20 cellular contexts compared by ENCODE assay signal in genomic region chr2:180130403-180130802, GRCh38.
A peak's percentile ranks its signal among the peaks of the same experiment; 100 is the strongest.
DNase-seq lines count a peak whose midpoint lies in the region; TF ChIP-seq lines count a peak whose summit lies in the region.
"Had no signal": no experiment of that assay in that cellular context is flagged by ENCODE, and none has a peak within 500 bp of the region (broad histone marks: within the 10 kb centered on the region; RNA-seq: fewer than 3 reads in every experiment).

No MANE protein-coding gene starts in this region.

- TF ChIP-seq CTCF in MCF 10A (IDR thresholded peaks at IDR 0.05; ENCODE audit: unreplicated experiment) (no peak), breast epithelium (IDR thresholded peaks at IDR 0.05) (no peak), fibroblast of mammary gland (conservative IDR thresholded peaks at IDR 0.05; ENCODE audit: control insufficient read depth, insufficient read depth, low read depth, low read length) (no peak), MM.1S (IDR thresholded peaks at IDR 0.05; ENCODE audit: low read length) (no peak)

- no peak overlapping the region for H3K27ac ChIP-seq in breast epithelium
- no peak overlapping the region for H3K27ac ChIP-seq in MM.1S (ENCODE audit: low read length)
- no peak overlapping the region for H3K27ac ChIP-seq in CD8-positive, alpha-beta memory T cell (ENCODE audit: low read depth, low read length)

- no peaks in the 10 kb centered on the region for H3K27me3 ChIP-seq in breast epithelium
- no peaks in the 10 kb centered on the region for H3K27me3 ChIP-seq in MM.1S (replicated peaks; ENCODE audit: insufficient read depth, low read length)
- no peaks in the 10 kb centered on the region for H3K27me3 ChIP-seq in CD8-positive, alpha-beta memory T cell (ENCODE audit: insufficient read depth, low read length, poor library complexity, severe bottlenecking)

- H3K9me3 ChIP-seq in breast epithelium (no peaks in the 10 kb centered on the region), MM.1S (replicated peaks; ENCODE audit: insufficient read depth, low read length) (no peaks in the 10 kb centered on the region)
- no peaks in the 10 kb centered on the region for H3K9me3 ChIP-seq in CD8-positive, alpha-beta memory T cell (ENCODE audit: low read length)

- H4K20me1 ChIP-seq in MM.1S (ENCODE audit: insufficient read depth, low read length) = no peaks in the 10 kb centered on the region

- H3K4me2 ChIP-seq in MM.1S (ENCODE audit: low read depth, low read length) = no peak overlapping the region

- no peak overlapping the region for H3K4me3 ChIP-seq in breast epithelium
- no peak overlapping the region for H3K4me3 ChIP-seq in fibroblast of mammary gland (ENCODE audit: control insufficient read depth, low read depth, low read length)
- H3K4me3 ChIP-seq in MM.1S (ENCODE audit: low read length) = no peak overlapping the region
- no peak overlapping the region for H3K4me3 ChIP-seq in CD8-positive, alpha-beta memory T cell (ENCODE audit: low read length)

- no peak for TF ChIP-seq POLR2A in breast epithelium (IDR thresholded peaks at IDR 0.05)

- no peaks in the 10 kb centered on the region for H3K9me3 Mint-ChIP-seq in MCF 10A (ENCODE audit: unreplicated experiment)
- H3K9me3 Mint-ChIP-seq in CD8-positive, alpha-beta memory T cell = no peaks in the 10 kb centered on the region
- H3K9me3 Mint-ChIP-seq: activated naive CD8-positive, alpha-beta T cell treated with anti-CD3 and anti-CD28 coated beads, Interleukin-2, amount 10 ng/mL, durations not matched to agents 7 days and 5 days; activated T-cell treated with anti-CD3 and anti-CD28 coated beads, Interleukin-2, amount 50 U/mL, for 72 hours had no signal

- H3K36me3 ChIP-seq in breast epithelium (no peaks in the 10 kb centered on the region), MM.1S (replicated peaks; ENCODE audit: insufficient read depth, low read length) (no peaks in the 10 kb centered on the region)
- no peaks in the 10 kb centered on the region for H3K36me3 ChIP-seq in CD8-positive, alpha-beta memory T cell (ENCODE audit: insufficient read depth, low read length)

- POLR2A ChIA-PET in MCF 10A (lab: Yijun Ruan, JAX) = no interaction called here
- POLR2A ChIA-PET in CD8-positive, alpha-beta memory T cell (lab: Charles Lee) = no interaction called here

- H3F3A ChIP-seq in MM.1S (ENCODE audit: insufficient read depth, low read length) = no peaks in the 10 kb centered on the region

- no peaks in the 10 kb centered on the region for H3K9me2 ChIP-seq in MM.1S (replicated peaks; ENCODE audit: insufficient read depth, low read length)

- CTCF ChIA-PET in MCF 10A (lab: Yijun Ruan, JAX) = interaction anchor here (0.6 to 1.2 kb wide), 4 partner anchors 87 to 1336 kb away, joined by 3 to 4 read pairs (median 4); no protein-coding TSS in a partner anchor
- CTCF ChIA-PET in CD8-positive, alpha-beta memory T cell (lab: Charles Lee) = no interaction called here

- H3K27me3 Mint-ChIP-seq in MCF 10A (ENCODE audit: insufficient read depth, unreplicated experiment) = no peaks in the 10 kb centered on the region
- H3K27me3 Mint-ChIP-seq in CD8-positive, alpha-beta memory T cell = peaks cover 7 to 38% of the 10 kb centered on the region in 2 donors

- H3K36me3 Mint-ChIP-seq in MCF 10A (ENCODE audit: insufficient read depth, unreplicated experiment) = no peaks in the 10 kb centered on the region
- H3K36me3 Mint-ChIP-seq in CD8-positive, alpha-beta memory T cell = no peaks in the 10 kb centered on the region
- H3K36me3 Mint-ChIP-seq: activated naive CD8-positive, alpha-beta T cell treated with anti-CD3 and anti-CD28 coated beads, Interleukin-2, amount 10 ng/mL, durations not matched to agents 7 days and 5 days had no signal

- H3K9ac ChIP-seq in MM.1S (ENCODE audit: low read length) = no peak overlapping the region

- BruUV-seq in MCF 10A (replicated peaks; lab: Mats Ljungman, UMichigan) = no TSS peak

- no peak overlapping the region for H2AFZ ChIP-seq in MM.1S (ENCODE audit: low read length)

- H3K4me1 ChIP-seq in breast epithelium (no peaks in the 10 kb centered on the region), MM.1S (ENCODE audit: low read length) (no peaks in the 10 kb centered on the region)
- peaks cover 3% of the 10 kb centered on the region for H3K4me1 ChIP-seq in CD8-positive, alpha-beta memory T cell (ENCODE audit: insufficient read depth, low read length)

- intact Hi-C loops in MCF 10A (cut with micrococcal nuclease) (no loop called here), breast epithelium (cut with DNase I; ENCODE audit: low total_unique reads) (no loop called here)

- H3K4me3 Mint-ChIP-seq in MCF 10A (ENCODE audit: unreplicated experiment) = no peak overlapping the region
- H3K4me3 Mint-ChIP-seq in CD8-positive, alpha-beta memory T cell = no peak overlapping the region
- H3K4me3 Mint-ChIP-seq: activated naive CD8-positive, alpha-beta T cell treated with anti-CD3 and anti-CD28 coated beads, Interleukin-2, amount 10 ng/mL, durations not matched to agents 7 days and 5 days; activated T-cell treated with anti-CD3 and anti-CD28 coated beads, Interleukin-2, amount 50 U/mL, for 72 hours; nephron had no signal

- DNase-seq in MCF 10A (ENCODE audit: unreplicated experiment) = peak; percentile 47
- DNase-seq in breast epithelium (ENCODE audit: low spot score in 2 of 2) = no peak
- DNase-seq in RKO (ENCODE audit: low spot score) = peak; percentile 40
- DNase-seq in fibroblast of mammary gland (ENCODE audit: low read depth) = peak; percentile 72
- no peak for DNase-seq in MM.1S
- no peak for DNase-seq in RPMI8226
- DNase-seq in CD8-positive, alpha-beta memory T cell = no peak
- no peak for DNase-seq in stimulated activated CD4-positive, alpha-beta T cell treated with anti-CD3 and anti-CD28 coated beads, Interleukin-2, amount 100 ng/mL, for 24 hours
- DNase-seq: activated CD4-positive, alpha-beta T cell treated with anti-CD3 and anti-CD28 coated beads, Interleukin-2, amount 50 U/mL, for 48 hours; activated naive CD8-positive, alpha-beta T cell treated with anti-CD3 and anti-CD28 coated beads, Interleukin-2, amount 10 ng/mL, durations not matched to agents 7 days and 5 days; activated T-cell treated with anti-CD3 and anti-CD28 coated beads, Interleukin-2, amount 50 U/mL, for 72 hours; islet precursor cell; mesendoderm; MV-4-11; NCI-H2029 treated with DMSO at 0.1 percent for 48 hours; NCI-H69; OCI-M1; stimulated activated CD4-positive, alpha-beta T cell treated with anti-CD3 and anti-CD28 coated beads, Interleukin-12 subunit alpha, Interleukin-12 subunit beta, amount 100 ng/mL, for 4 hours; stimulated activated naive CD8-positive, alpha-beta T cell treated with anti-CD3 and anti-CD28 coated beads, Interleukin-15, Interleukin-2, amounts not matched to agents 100 U/mL and 50 U/mL, for 24 hours had no signal

- H3K27ac Mint-ChIP-seq in MCF 10A (ENCODE audit: low read depth, unreplicated experiment) = peak overlapping the region; percentile 39
- H3K27ac Mint-ChIP-seq in CD8-positive, alpha-beta memory T cell = no peak overlapping the region
- H3K27ac Mint-ChIP-seq: activated naive CD8-positive, alpha-beta T cell treated with anti-CD3 and anti-CD28 coated beads, Interleukin-2, amount 10 ng/mL, durations not matched to agents 7 days and 5 days; activated T-cell treated with anti-CD3 and anti-CD28 coated beads, Interleukin-2, amount 50 U/mL, for 72 hours; nephron had no signal

- peaks cover 10% of the 10 kb centered on the region for H3K4me1 Mint-ChIP-seq in MCF 10A (ENCODE audit: insufficient read depth, unreplicated experiment)
- H3K4me1 Mint-ChIP-seq in CD8-positive, alpha-beta memory T cell = peaks cover 1 to 9% (median 5%) of the 10 kb centered on the region in 3 donors

- no peaks in the 10 kb centered on the region for H3K79me2 ChIP-seq in MM.1S (ENCODE audit: low read length)

Comparison
In these comparisons a context has a peak if more than half of its experiments do, and no peak if none do; other contexts are left out.
1. DNase-seq: peak in MCF 10A (single experiment), RKO (single experiment) and fibroblast of mammary gland (single experiment); none in breast epithelium (0 of 2), MM.1S (single experiment), RPMI8226 (single experiment), CD8-positive, alpha-beta memory T cell (0 of 5) and stimulated activated CD4-positive, alpha-beta T cell treated with anti-CD3 and anti-CD28 coated beads, Interleukin-2, amount 100 ng/mL, for 24 hours (0 of 2).